26 cellular contexts compared by ENCODE assay signal in genomic region chr6:20837189-20837588, GRCh38.
A peak's percentile ranks its signal among the peaks of the same experiment; 100 is the strongest.
DNase-seq lines count a peak whose midpoint lies in the region; ATAC-seq, FAIRE-seq and TF ChIP-seq lines count a peak whose summit lies in the region.
"Had no signal": no experiment of that assay in that cellular context is flagged by ENCODE, and none has a peak within 500 bp of the region (broad histone marks: within the 10 kb centered on the region; RNA-seq: fewer than 3 reads in every experiment).

No MANE protein-coding gene starts in this region.

- POLR2A ChIA-PET in activated CD4-positive, alpha-beta T cell treated with anti-CD3 and anti-CD28 coated beads for 36 hours (lab: Charles Lee), result no interaction called here
- POLR2A ChIA-PET in CD8-positive, alpha-beta memory T cell (lab: Charles Lee), result interaction anchor here (0.6 kb wide), 1 partner anchor 756 kb away, joined by 3 read pairs; no protein-coding TSS in a partner anchor
- POLR2A ChIA-PET in GM12878 (lab: Charles Lee), result no interaction called here

- no peaks in the 10 kb centered on the region for H3K9me3 Mint-ChIP-seq in activated CD4-positive, alpha-beta T cell treated with anti-CD3 and anti-CD28 coated beads for 36 hours (ENCODE audit: low read depth)
- H3K9me3 Mint-ChIP-seq in CD8-positive, alpha-beta memory T cell, result no peaks in the 10 kb centered on the region
- H3K9me3 Mint-ChIP-seq: neural crest cell, type B pancreatic cell had no signal

- no peaks in the 10 kb centered on the region for H3K27me3 Mint-ChIP-seq in activated CD4-positive, alpha-beta T cell treated with anti-CD3 and anti-CD28 coated beads for 36 hours
- no peaks in the 10 kb centered on the region for H3K27me3 Mint-ChIP-seq in CD8-positive, alpha-beta memory T cell
- H3K27me3 Mint-ChIP-seq: type B pancreatic cell had no signal

- H3K4me3 ChIP-seq in CD8-positive, alpha-beta memory T cell (ENCODE audit: low read length), result no peak overlapping the region
- no peak overlapping the region for H3K4me3 ChIP-seq in GM12878
- H3K4me3 ChIP-seq: dorsolateral prefrontal cortex, HAP-1, right lobe of liver, SK-N-MC had no signal

- peaks cover 16% of the 10 kb centered on the region for H3K4me1 ChIP-seq in CD8-positive, alpha-beta memory T cell (ENCODE audit: insufficient read depth, low read length)
- H3K4me1 ChIP-seq in GM12878 (ENCODE audit: control insufficient read depth, insufficient read depth, low read length), result no peaks in the 10 kb centered on the region
- H3K4me1 ChIP-seq: HAP-1, right lobe of liver had no signal

- peaks cover 39% of the 10 kb centered on the region for H3K4me1 Mint-ChIP-seq in activated CD4-positive, alpha-beta T cell treated with anti-CD3 and anti-CD28 coated beads for 36 hours
- peaks cover 40 to 72% (median 70%) of the 10 kb centered on the region in 3 donors for H3K4me1 Mint-ChIP-seq in CD8-positive, alpha-beta memory T cell

- H3K9me3 ChIP-seq in CD8-positive, alpha-beta memory T cell (ENCODE audit: low read length), result no peaks in the 10 kb centered on the region
- H3K9me3 ChIP-seq in GM12878 (replicated peaks; ENCODE audit: control insufficient read depth, insufficient read depth, low read length), result peaks cover 2% of the 10 kb centered on the region; the same call in 2 of the 3 replicates
- H3K9me3 ChIP-seq: Caco-2, HAP-1, right lobe of liver had no signal

- no peak for TF ChIP-seq CTCF in GM12878 (IDR thresholded peaks at IDR 0.05 in 2 of 3, conservative IDR thresholded peaks at IDR 0.05 in 1 of 3; ENCODE audit: control insufficient read depth in 2 of 3, extremely low read depth in 1 of 3, insufficient read depth in 1 of 3, low read depth in 3 of 3, low read length in 3 of 3)

- H3K4me2 ChIP-seq in GM12878 (ENCODE audit: control insufficient read depth, insufficient read depth), result no peak overlapping the region
- H3K4me2 ChIP-seq: KMS-11 had no signal

- H3K36me3 Mint-ChIP-seq in activated CD4-positive, alpha-beta T cell treated with anti-CD3 and anti-CD28 coated beads for 36 hours (ENCODE audit: low read depth), result peaks cover 5% of the 10 kb centered on the region
- peaks cover 2 to 14% (median 8%) of the 10 kb centered on the region in 3 donors for H3K36me3 Mint-ChIP-seq in CD8-positive, alpha-beta memory T cell
- H3K36me3 Mint-ChIP-seq: type B pancreatic cell had no signal

- TF ChIP-seq EP300 in GM12878 (IDR thresholded peaks at IDR 0.05; ENCODE audit: borderline replicate concordance in 1 of 2, control insufficient read depth in 1 of 2, low read depth in 2 of 2, low read length in 2 of 2), result peak; percentile 93 to 97

- H3K36me3 ChIP-seq in CD8-positive, alpha-beta memory T cell (ENCODE audit: insufficient read depth, low read length), result no peaks in the 10 kb centered on the region
- H3K36me3 ChIP-seq in GM12878 (ENCODE audit: control insufficient read depth in 2 of 2, insufficient read depth in 2 of 2, low read length in 1 of 2), result no peaks in the 10 kb centered on the region
- H3K36me3 ChIP-seq: HAP-1, right lobe of liver had no signal

- H3K9ac ChIP-seq in GM12878 (ENCODE audit: control insufficient read depth, insufficient read depth, low read length), result no peak overlapping the region
- H3K9ac ChIP-seq: KMS-11 had no signal

- intact Hi-C loops in activated CD4-positive, alpha-beta T cell treated with anti-CD3 and anti-CD28 coated beads for 36 hours (cut with DNase I, micrococcal nuclease), result no loop called here
- intact Hi-C loops in GM12878 (cut with micrococcal nuclease; ENCODE audit: unreplicated experiment), result loop anchor here (1.0 kb wide), 1 partner anchor 129 kb away; no protein-coding TSS in a partner anchor

- SMC1A ChIA-PET in GM12878 (lab: Charles Lee; ENCODE audit: uncharacterized antibody, unreplicated experiment), result interaction anchor here (0.8 to 2.6 kb wide), 7 partner anchors 10 to 427 kb away, joined by 3 to 9 read pairs (median 4); no protein-coding TSS in a partner anchor

- H2AFZ ChIP-seq in GM12878 (ENCODE audit: control insufficient read depth, low read depth, low read length), result no peak overlapping the region

- RAD21 ChIA-PET in GM12878 (lab: Charles Lee; ENCODE audit: unreplicated experiment), result interaction anchor here (1.5 kb wide), 1 partner anchor 91 kb away, joined by 3 read pairs; no protein-coding TSS in a partner anchor

- peak; percentile 44 for ATAC-seq in activated CD4-positive, alpha-beta T cell treated with anti-CD3 and anti-CD28 coated beads for 36 hours
- ATAC-seq in HG03196 (IDR thresholded peaks at IDR 0.05; ENCODE audit: unreplicated experiment) (peak; percentile 63), GM12878 (peak; percentile 90), HG03432 (IDR thresholded peaks at IDR 0.05; ENCODE audit: unreplicated experiment) (no peak)
- ATAC-seq: left ventricle myocardium superior, right lobe of liver had no signal

- DNase-seq in activated CD4-positive, alpha-beta T cell treated with anti-CD3 and anti-CD28 coated beads for 36 hours, result no peak
- no peak for DNase-seq in activated CD4-positive, alpha-beta T cell treated with anti-CD3 and anti-CD28 coated beads for 48 hours
- DNase-seq in CD8-positive, alpha-beta memory T cell, result peak in 4 of 5 donors; percentile 3 to 63 (median 52)
- peak; percentile 25 for DNase-seq in GM12878 (ENCODE audit: low read depth, low spot score)
- no peak for DNase-seq in globus pallidus (ENCODE audit: low spot score)
- no peak for DNase-seq in NCI-H82 treated with DMSO at 0.1 percent for 48 hours (lab: John Stamatoyannopoulos, UW; ENCODE audit: unreplicated experiment)
- DNase-seq: anterior cingulate cortex, Caco-2, dorsolateral prefrontal cortex, erythroblast, foreskin fibroblast, left ventricle myocardium superior, midbrain, NCI-H1694 treated with DMSO at 0.1 percent for 48 hours, NCI-H2171 treated with DMSO at 0.1 percent for 48 hours, NCI-H526, right lobe of liver had no signal

- H3K27me3 ChIP-seq in CD8-positive, alpha-beta memory T cell (ENCODE audit: insufficient read depth, low read length, poor library complexity, severe bottlenecking), result no peaks in the 10 kb centered on the region
- H3K27me3 ChIP-seq in GM12878 (replicated peaks in 1 of 2; ENCODE audit: control insufficient read depth in 2 of 2, insufficient read depth in 2 of 2, low read length in 1 of 2), result no peaks in the 10 kb centered on the region
- H3K27me3 ChIP-seq: dorsolateral prefrontal cortex, right lobe of liver had no signal

- no peak overlapping the region for H3K27ac ChIP-seq in CD8-positive, alpha-beta memory T cell (ENCODE audit: low read depth, low read length)
- H3K27ac ChIP-seq in GM12878 (ENCODE audit: control insufficient read depth, insufficient read depth), result no peak overlapping the region
- H3K27ac ChIP-seq: 22Rv1, dorsolateral prefrontal cortex, KMS-11, right lobe of liver, SK-N-MC had no signal

- no TSS peak for BruUV-seq in GM12878 (replicated peaks; lab: Mats Ljungman, UMichigan)

- CTCF ChIA-PET in activated CD4-positive, alpha-beta T cell treated with anti-CD3 and anti-CD28 coated beads for 36 hours (lab: Charles Lee), result no interaction called here
- CTCF ChIA-PET in CD8-positive, alpha-beta memory T cell (lab: Charles Lee), result interaction anchor here (1.1 kb wide), 1 partner anchor 10 kb away, joined by 4 read pairs; no protein-coding TSS in a partner anchor
- CTCF ChIA-PET in GM12878 (lab: Yijun Ruan, JAX), result interaction anchor here (0.9 to 1.0 kb wide), 2 partner anchors 14 to 132 kb away, joined by 3 read pairs; no protein-coding TSS in a partner anchor

- TF ChIP-seq RAD21 in GM12878 (IDR thresholded peaks at IDR 0.05; ENCODE audit: insufficient read depth, low read depth, low read length), result no peak

- no peak for TF ChIP-seq POLR2A in GM12878 (IDR thresholded peaks at IDR 0.05; ENCODE audit: low read depth, low read length)

- no peak overlapping the region for H3K27ac Mint-ChIP-seq in activated CD4-positive, alpha-beta T cell treated with anti-CD3 and anti-CD28 coated beads for 36 hours
- H3K27ac Mint-ChIP-seq in CD8-positive, alpha-beta memory T cell, result peak overlapping the region; percentile 47 to 89 (median 62)
- H3K27ac Mint-ChIP-seq: type B pancreatic cell had no signal

- no peaks in the 10 kb centered on the region for H4K20me1 ChIP-seq in GM12878 (ENCODE audit: control insufficient read depth, insufficient read depth)

- no peak overlapping the region for H3K4me3 Mint-ChIP-seq in activated CD4-positive, alpha-beta T cell treated with anti-CD3 and anti-CD28 coated beads for 36 hours
- H3K4me3 Mint-ChIP-seq in CD8-positive, alpha-beta memory T cell, result peak overlapping the region in 5 of 7 donors; percentile 37 to 65 (median 45)
- H3K4me3 Mint-ChIP-seq: neural crest cell, type B pancreatic cell had no signal

- H3K79me2 ChIP-seq in GM12878 (ENCODE audit: control insufficient read depth, insufficient read depth, low read length), result no peaks in the 10 kb centered on the region

- WGBS in GM12878 (ENCODE audit: insufficient coverage, insufficient replicate concordance, low lambda C conversion rate, missing lambda C conversion rate), result 98% methylated on average over 2 of the region's 2 CpGs

- in situ Hi-C loops in GM12878 (cut with MboI), result no loop called here

- FAIRE-seq in GM12878 (lab: Jason Lieb, UNC), result no peak
- FAIRE-seq: HTR-8/SVneo had no signal

TF ChIP-seq in GM12878, 131 proteins besides CTCF, POLR2A, EP300 and RAD21 (continues in another document):
- TF ChIP-seq RELA (IDR thresholded peaks at IDR 0.05; ENCODE audit: borderline replicate concordance, partially characterized antibody) (no peak), BRCA1 (IDR thresholded peaks at IDR 0.05; ENCODE audit: low read depth, low read length) (no peak), BMI1 (IDR thresholded peaks at IDR 0.05; ENCODE audit: borderline replicate concordance) (peak; percentile 66; the same call in 1 of the 2 replicates), MTA2 (IDR thresholded peaks at IDR 0.05; ENCODE audit: low read depth) (peak; percentile 94), MYB (IDR thresholded peaks at IDR 0.05; ENCODE audit: borderline replicate concordance, low read depth, low read length) (no peak), RFX5 (IDR thresholded peaks at IDR 0.05; ENCODE audit: low read depth, low read length) (no peak), STAT3 (IDR thresholded peaks at IDR 0.05; ENCODE audit: low read depth, low read length) (no peak), ZNF217 (IDR thresholded peaks at IDR 0.05) (no peak)

Comparison
In these comparisons a context has a peak if more than half of its experiments do, and no peak if none do; other contexts are left out.
1. DNase-seq: peak in CD8-positive, alpha-beta memory T cell (4 of 5) and GM12878 (single experiment); none in activated CD4-positive, alpha-beta T cell treated with anti-CD3 and anti-CD28 coated beads for 36 hours (single experiment), activated CD4-positive, alpha-beta T cell treated with anti-CD3 and anti-CD28 coated beads for 48 hours (single experiment), globus pallidus (single experiment) and NCI-H82 treated with DMSO at 0.1 percent for 48 hours (single experiment).